Comparison of ENCODE assay signal across 8 cellular contexts in genomic region chr10:49538381-49539319, GRCh38. TPM values are rescaled to one million over a fixed set of nuclear protein-coding genes. Genes with fewer than 3 reads are reported as not detected.
DNase-seq lines count a peak whose midpoint lies in the region; ATAC-seq and TF ChIP-seq lines count a peak whose summit lies in the region.

Gene ERCC6, minus strand, starts transcription at chr10:49539121.

- no peaks in the 10 kb centered on the region for H3K9me3 Mint-ChIP-seq in activated naive CD4-positive, alpha-beta T cell treated with anti-CD3 and anti-CD28 coated beads, Interleukin-2, amount 50 U/mL, for 24 hours

- peaks cover 30% of the 10 kb centered on the region for H3K4me1 ChIP-seq in suprapubic skin

- DNase-seq in GM10266 (ENCODE audit: extremely low spot score) (peak; percentile 95), NCI-H1092 (lab: John Stamatoyannopoulos, UW) (peak; percentile 87), glomerular endothelial cell (ENCODE audit: extremely low read depth, low read depth, low spot score) (peak; percentile 84), occipital lobe (lab: John Stamatoyannopoulos, UW) (peak; percentile 98), suprapubic skin (ENCODE audit: low spot score in 2 of 2) (peak; percentile 98)

- H3K27me3 ChIP-seq in suprapubic skin: peaks cover 3% of the 10 kb centered on the region

- TF ChIP-seq POLR2A in suprapubic skin (IDR thresholded peaks at IDR 0.05): peak in 1 of 2 donors; percentile 67

- no peaks in the 10 kb centered on the region for H3K9me3 ChIP-seq in suprapubic skin

- no peaks in the 10 kb centered on the region for H3K36me3 Mint-ChIP-seq in activated naive CD4-positive, alpha-beta T cell treated with anti-CD3 and anti-CD28 coated beads, Interleukin-2, amount 50 U/mL, for 24 hours

- H3K4me1 Mint-ChIP-seq in activated naive CD4-positive, alpha-beta T cell treated with anti-CD3 and anti-CD28 coated beads, Interleukin-2, amount 50 U/mL, for 24 hours: peaks cover 53% of the 10 kb centered on the region

- H3K36me3 ChIP-seq in suprapubic skin: no peaks in the 10 kb centered on the region

- H3K27me3 Mint-ChIP-seq in activated naive CD4-positive, alpha-beta T cell treated with anti-CD3 and anti-CD28 coated beads, Interleukin-2, amount 50 U/mL, for 24 hours: peaks cover 5% of the 10 kb centered on the region

- no peak for TF ChIP-seq EP300 in suprapubic skin (IDR thresholded peaks at IDR 0.05)

- TF ChIP-seq CTCF in GM10266 (IDR thresholded peaks at IDR 0.05; ENCODE audit: control insufficient read depth, insufficient read depth, low read depth, missing control alignments) (no peak), suprapubic skin (IDR thresholded peaks at IDR 0.05) (peak in 1 of 2 donors; percentile 7)

- peak within 1 kb of the TSS; percentile 81 for H3K4me3 ChIP-seq in suprapubic skin

- H3K27ac Mint-ChIP-seq in activated naive CD4-positive, alpha-beta T cell treated with anti-CD3 and anti-CD28 coated beads, Interleukin-2, amount 50 U/mL, for 24 hours: peak within 1 kb of the TSS; percentile 97

- ATAC-seq in HG02610 (IDR thresholded peaks at IDR 0.05; ENCODE audit: unreplicated experiment) (peak; percentile 85), SK-N-SH treated with all-trans-retinoic acid at 6 μM for 48 hours (peak; percentile 96)

- 3% methylated on average over 29 of the region's 75 CpGs for WGBS in suprapubic skin

- peak within 1 kb of the TSS; percentile 98 for H3K4me3 Mint-ChIP-seq in activated naive CD4-positive, alpha-beta T cell treated with anti-CD3 and anti-CD28 coated beads, Interleukin-2, amount 50 U/mL, for 24 hours

- H3K27ac ChIP-seq in suprapubic skin: peak within 1 kb of the TSS; percentile 89

TF ChIP-seq in SK-N-SH treated with all-trans-retinoic acid at 6 μM for 48 hours, 23 proteins besides CTCF, POLR2A, EP300 and RAD21:
- TF ChIP-seq ZNF8 (CRISPR knock-in tag; IDR thresholded peaks at IDR 0.05) (peak; percentile 58; the same call in 1 of the 2 replicates), PATZ1 (CRISPR knock-in tag; IDR thresholded peaks at IDR 0.05; ENCODE audit: borderline replicate concordance) (no peak), ESRRG (CRISPR knock-in tag; IDR thresholded peaks at IDR 0.05) (no peak)

RNA-seq across cellular contexts. Expression of gene ERCC6, which starts in this region (rescaled TPM):
- 10.7 and 14.5 TPM in 2 replicates for total RNA-seq in glomerular endothelial cell
- total RNA-seq in occipital lobe: 28.5 TPM
- total RNA-seq in suprapubic skin: 10 to 100 TPM; 20.5 to 37.1 (median 24.4) TPM

Comparison
In these comparisons a context has a peak if more than half of its experiments do, and no peak if none do; other contexts are left out.
1. Peak in every context shown above with its lines: DNase-seq, ATAC-seq, H3K4me3 ChIP-seq and H3K27ac ChIP-seq.